Comparison of ENCODE assay signal across 8 cellular contexts in genomic region chr13:73849292-73849691, GRCh38.
A peak's percentile ranks its signal among the peaks of the same experiment; 100 is the strongest.
DNase-seq lines count a peak whose midpoint lies in the region; TF ChIP-seq lines count a peak whose summit lies in the region.

No MANE protein-coding gene starts in this region.

- WGBS in adrenal gland, 4 donors = 78 to 87% (median 82%) methylated on average over 5 of the region's 5 CpGs

- intact Hi-C loops in dorsolateral prefrontal cortex (cut with DNase I) (no loop called here), posterior vena cava (cut with DNase I) (no loop called here), adrenal gland (cut with DNase I) (no loop called here)

- H3K4me3 ChIP-seq in GM06990 (replicated peaks; ENCODE audit: low read depth, low read length) = no peak overlapping the region
- no peak overlapping the region for H3K4me3 ChIP-seq in dorsolateral prefrontal cortex
- H3K4me3 ChIP-seq in retinal pigment epithelial cell (ENCODE audit: low read length) = no peak overlapping the region
- no peak overlapping the region for H3K4me3 ChIP-seq in adrenal gland

- H3K27me3 ChIP-seq in GM06990 (replicated peaks; ENCODE audit: control insufficient read depth, insufficient read depth, low read length) (no peaks in the 10 kb centered on the region), dorsolateral prefrontal cortex (no peaks in the 10 kb centered on the region), adrenal gland (no peaks in the 10 kb centered on the region)

- TF ChIP-seq POLR2A in adrenal gland (IDR thresholded peaks at IDR 0.05) = no peak

- TF ChIP-seq CTCF in 22Rv1 (IDR thresholded peaks at IDR 0.05) (peak; percentile 39), GM06990 (IDR thresholded peaks at IDR 0.05; ENCODE audit: insufficient read depth, low read length, poor library complexity, severe bottlenecking) (peak; percentile 48), dorsolateral prefrontal cortex (IDR thresholded peaks at IDR 0.05 in 54 of 56, conservative IDR thresholded peaks at IDR 0.05 in 2 of 56; ENCODE audit: low read depth in 1 of 56, partially characterized antibody in 56 of 56) (peak in 30 of 56 donors; percentile 9 to 45 (median 24)), retinal pigment epithelial cell (conservative IDR thresholded peaks at IDR 0.05; ENCODE audit: low read depth, low read length) (peak; percentile 67), GM20000 (IDR thresholded peaks at IDR 0.05; ENCODE audit: extremely low read depth, missing control alignments) (no peak), adrenal gland (IDR thresholded peaks at IDR 0.05) (peak in 3 of 6 experiments; percentile 18 to 29 (median 21))

- no peaks in the 10 kb centered on the region for H3K9me3 ChIP-seq in adrenal gland (replicated peaks in 1 of 3)

- no peaks in the 10 kb centered on the region for H3K4me1 ChIP-seq in adrenal gland (replicated peaks in 1 of 2)

- no peak overlapping the region for H3K27ac ChIP-seq in 22Rv1
- no peak overlapping the region for H3K27ac ChIP-seq in dorsolateral prefrontal cortex
- no peak overlapping the region for H3K27ac ChIP-seq in adrenal gland

- H3K36me3 ChIP-seq in GM06990 (ENCODE audit: control insufficient read depth, insufficient read depth, low read length) = peaks cover 6% of the 10 kb centered on the region
- no peaks in the 10 kb centered on the region for H3K36me3 ChIP-seq in adrenal gland (replicated peaks in 1 of 2)

- DNase-seq in GM06990 (ENCODE audit: extremely low read depth, insufficient read length) = no peak
- peak; percentile 48 for DNase-seq in M059J (ENCODE audit: low read depth)
- DNase-seq in dorsolateral prefrontal cortex = no peak
- DNase-seq in retinal pigment epithelial cell (ENCODE audit: low read depth) = no peak
- no peak for DNase-seq in GM20000 (ENCODE audit: low spot score)
- no peak for DNase-seq in posterior vena cava (ENCODE audit: low spot score)
- no peak for DNase-seq in adrenal gland
